Comparison of ENCODE assay signal across 1 cellular context in genomic region chr10:97334370-97335175, GRCh38.
TF ChIP-seq lines count a peak whose summit lies in the region.

Gene FRAT2 (minus strand): TSS chr10:97334729. CDS start chr10:97334572, 157 bp downstream.

TF ChIP-seq in HEK293, 187 proteins besides CTCF, POLR2A, EP300 and RAD21 (continued from another document):
- TF ChIP-seq ELK4 (IDR thresholded peaks at IDR 0.05; ENCODE audit: borderline replicate concordance, low read depth, low read length) = no peak
- no peak for TF ChIP-seq ZNF280D (tag by site-specific recombination; IDR thresholded peaks at IDR 0.05)
- TF ChIP-seq PBX3 (CRISPR knock-in tag; IDR thresholded peaks at IDR 0.05) = peak; percentile 68; the same call in 1 of the 2 replicates
- peak; percentile 86 for TF ChIP-seq ZNF2 (tag by site-specific recombination; IDR thresholded peaks at IDR 0.05)
- TF ChIP-seq PRDM2 (tag by site-specific recombination; IDR thresholded peaks at IDR 0.05; ENCODE audit: borderline replicate concordance) = no peak
- no peak for TF ChIP-seq HOXA7 (CRISPR knock-in tag; IDR thresholded peaks at IDR 0.05; ENCODE audit: borderline replicate concordance)
- TF ChIP-seq WT1 (tag by site-specific recombination; IDR thresholded peaks at IDR 0.05) = peak; percentile 67; the same call in 1 of the 2 replicates
- peak; percentile 80 for TF ChIP-seq GLIS1 (tag by site-specific recombination; IDR thresholded peaks at IDR 0.05)
- no peak for TF ChIP-seq ZFP41 (tag by site-specific recombination; IDR thresholded peaks at IDR 0.05; ENCODE audit: borderline replicate concordance)
- 0 out of 2 replicates have a peak, but pooled peaks have one; percentile 28 for TF ChIP-seq ZBTB48 (tag by site-specific recombination; IDR thresholded peaks at IDR 0.05)
- no peak for TF ChIP-seq ZNF302 (tag by site-specific recombination; IDR thresholded peaks at IDR 0.05; ENCODE audit: low read depth)
- no peak for TF ChIP-seq ZNF701 (tag by site-specific recombination; IDR thresholded peaks at IDR 0.05)
- TF ChIP-seq HOXC10 (CRISPR knock-in tag; IDR thresholded peaks at IDR 0.05) = 0 out of 2 replicates have a peak, but pooled peaks have one; percentile 43
- peak; percentile 68; the same call in 1 of the 2 replicates for TF ChIP-seq ZNF600 (tag by site-specific recombination; IDR thresholded peaks at IDR 0.05)
- no peak; the same call in 1 of the 2 replicates for TF ChIP-seq ZNF24 (tag by site-specific recombination; IDR thresholded peaks at IDR 0.05)
